Comparison of ENCODE assay signal across 8 cellular contexts in genomic region chr14:102138935-102139247, GRCh38. TPM values are rescaled to one million over a fixed set of nuclear protein-coding genes. Genes with fewer than 3 reads are reported as not detected.
DNase-seq lines count a peak whose midpoint lies in the region; ATAC-seq, FAIRE-seq and TF ChIP-seq lines count a peak whose summit lies in the region.

No MANE protein-coding gene starts in this region.

- TF ChIP-seq RAD21 in K562 (CRISPR knock-in tag; conservative IDR thresholded peaks at IDR 0.05 in 1 of 2, IDR thresholded peaks at IDR 0.05 in 1 of 2), result no peak
- no peak for TF ChIP-seq RAD21 in HepG2 (CRISPR knock-in tag; IDR thresholded peaks at IDR 0.05)

- peak overlapping the region; percentile 64 to 93 for H3K9ac ChIP-seq in K562 (ENCODE audit: insufficient read depth in 1 of 2, low read depth in 2 of 2, low read length in 2 of 2)
- peak overlapping the region; percentile 71 for H3K9ac ChIP-seq in HepG2 (ENCODE audit: insufficient read depth, low read depth, low read length)

- no peak overlapping the region for H3K27ac ChIP-seq in CD4-positive, alpha-beta T cell (ENCODE audit: low read depth, low read length)
- H3K27ac ChIP-seq in HL-60 (replicated peaks) (no peak overlapping the region), K562 (ENCODE audit: extremely low read depth, low read depth, low read length) (peak overlapping the region; percentile 69), HepG2 (ENCODE audit: extremely low read length, insufficient read depth, low read length) (peak overlapping the region; percentile 51), tibial nerve (peak overlapping the region; percentile 81 to 96 (median 94))

- in situ Hi-C loops in K562 (cut with MboI), result no loop called here
- in situ Hi-C loops in HepG2 (cut with HindIII; ENCODE audit: extremely low pct_ligation_motif_present, low pct_unique_long_range_greater_than_20kb), result no loop called here

- BruUV-seq in K562 (replicated peaks; lab: Mats Ljungman, UMichigan), result TSS peak; percentile 66
- BruUV-seq in HepG2 (replicated peaks; lab: Mats Ljungman, UMichigan), result no TSS peak

- H2AFZ ChIP-seq in K562 (ENCODE audit: low read depth, low read length) (peak overlapping the region; percentile 97), HepG2 (ENCODE audit: low read length) (peak overlapping the region; percentile 84)

- H3K4me3 ChIP-seq in HL-60 (replicated peaks; ENCODE audit: insufficient read depth, low read length), result peak overlapping the region; percentile 100
- H3K4me3 ChIP-seq in K562, result peak overlapping the region; percentile 87
- H3K4me3 ChIP-seq in HepG2 (replicated peaks in 1 of 3; ENCODE audit: insufficient read depth in 1 of 3, low read depth in 2 of 3, low read length in 3 of 3), result peak overlapping the region; percentile 78 to 93 (median 92)
- H3K4me3 ChIP-seq in tibial nerve, result peak overlapping the region; percentile 74 to 96 (median 92)

- no peak for TF ChIP-seq CTCF in CD4-positive, alpha-beta T cell (IDR thresholded peaks at IDR 0.05)
- TF ChIP-seq CTCF in HL-60 (IDR thresholded peaks at IDR 0.05; ENCODE audit: insufficient read depth, low read length) (no peak), K562 (IDR thresholded peaks at IDR 0.05 in 2 of 3, conservative IDR thresholded peaks at IDR 0.05 in 1 of 3; ENCODE audit: insufficient read depth in 2 of 3, low read depth in 1 of 3, low read length in 3 of 3) (no peak), HepG2 (CRISPR knock-in tag; IDR thresholded peaks at IDR 0.05) (no peak), tibial nerve (IDR thresholded peaks at IDR 0.05) (no peak)

- no peaks in the 10 kb centered on the region for H3K9me1 ChIP-seq in K562 (ENCODE audit: control insufficient read depth, insufficient read depth, low read length)

- no peaks in the 10 kb centered on the region for H3K27me3 Mint-ChIP-seq in CD4-positive, alpha-beta T cell

- H3K4me2 ChIP-seq in K562 (ENCODE audit: insufficient read depth, low read length), result peak overlapping the region; percentile 89
- peak overlapping the region; percentile 64 for H3K4me2 ChIP-seq in HepG2 (ENCODE audit: low read depth, low read length)

- H3K4me3 Mint-ChIP-seq in CD4-positive, alpha-beta T cell, result peak overlapping the region; percentile 100

- H3K9me3 ChIP-seq in CD4-positive, alpha-beta T cell (ENCODE audit: control insufficient read depth, low read length), result no peaks in the 10 kb centered on the region
- no peaks in the 10 kb centered on the region for H3K9me3 ChIP-seq in K562 (replicated peaks; ENCODE audit: control insufficient read depth, insufficient read depth, low read depth, low read length)
- no peaks in the 10 kb centered on the region for H3K9me3 ChIP-seq in HepG2 (ENCODE audit: low read length)
- no peaks in the 10 kb centered on the region for H3K9me3 ChIP-seq in tibial nerve

- TF ChIP-seq EP300 in K562 (IDR thresholded peaks at IDR 0.05; ENCODE audit: low read length) (no peak), HepG2 (IDR thresholded peaks at IDR 0.05; ENCODE audit: low read depth in 2 of 2, low read length in 2 of 2) (no peak), HepG2 (CRISPR knock-in tag; IDR thresholded peaks at IDR 0.05; ENCODE audit: borderline replicate concordance) (no peak), tibial nerve (IDR thresholded peaks at IDR 0.05) (no peak)

- no peaks in the 10 kb centered on the region for H3K36me3 ChIP-seq in K562 (ENCODE audit: control insufficient read depth, insufficient read depth, low read length)
- H3K36me3 ChIP-seq in HepG2 (replicated peaks in 1 of 2; ENCODE audit: control insufficient read depth in 1 of 2, insufficient read depth in 2 of 2, low read length in 2 of 2), result peaks cover 0 to 8% of the 10 kb centered on the region in 2 experiments; a peak in 1 of 5 replicates
- peaks cover 0 to 18% (median 0%) of the 10 kb centered on the region in 3 donors for H3K36me3 ChIP-seq in tibial nerve

- WGBS in K562 (ENCODE audit: insufficient coverage, low coverage, missing lambda C conversion rate), result 0% methylated on average over 11 of the region's 11 CpGs
- WGBS in HepG2 (ENCODE audit: low lambda C conversion rate), result 2% methylated on average over 11 of the region's 11 CpGs
- 6% methylated on average over 11 of the region's 11 CpGs for WGBS in tibial nerve, 2 donors

- H3K27me3 ChIP-seq in CD4-positive, alpha-beta T cell (ENCODE audit: control insufficient read depth, insufficient read depth, low read length), result no peaks in the 10 kb centered on the region
- H3K27me3 ChIP-seq in HL-60 (ENCODE audit: insufficient read depth, poor library complexity, severe bottlenecking), result no peaks in the 10 kb centered on the region
- H3K27me3 ChIP-seq in K562 (ENCODE audit: control insufficient read depth in 2 of 2, insufficient read depth in 2 of 2, low read length in 2 of 2), result no peaks in the 10 kb centered on the region
- H3K27me3 ChIP-seq in HepG2 (ENCODE audit: control insufficient read depth in 1 of 2, insufficient read depth in 2 of 2, low read length in 2 of 2), result no peaks in the 10 kb centered on the region; a peak in 1 of 5 replicates
- H3K27me3 ChIP-seq in tibial nerve, result no peaks in the 10 kb centered on the region

- H3K79me2 ChIP-seq in K562 (ENCODE audit: control insufficient read depth, insufficient read depth, low read length) (peaks cover 54% of the 10 kb centered on the region), HepG2 (ENCODE audit: insufficient read depth, low read length) (peaks cover 40% of the 10 kb centered on the region)

- peak in 1 of 10 experiments; percentile 1 for DNase-seq in CD4-positive, alpha-beta T cell
- DNase-seq in HL-60 (ENCODE audit: low read depth in 1 of 2, low spot score in 1 of 2) (no peak), K562 (ENCODE audit: extremely low read depth in 1 of 4, low spot score in 3 of 4) (no peak), HepG2 (ENCODE audit: low spot score) (no peak), tibial nerve (ENCODE audit: low spot score in 2 of 2) (no peak), NCI-H1417 (lab: John Stamatoyannopoulos, UW) (no peak)

- POLR2A ChIA-PET in CD4-positive, alpha-beta T cell (lab: Charles Lee), result interaction anchor here (2.6 kb wide), 1 partner anchor 51 kb away, joined by 12 read pairs; the partner anchor contains the start of gene HSP90AA1
- POLR2A ChIA-PET in K562 (lab: Yijun Ruan, JAX), result interaction anchor here (0.6 to 0.7 kb wide), 2 partner anchors 12 to 80 kb away, joined by 3 to 6 read pairs; no protein-coding TSS in a partner anchor
- POLR2A ChIA-PET in HepG2 (lab: Yijun Ruan, JAX), result interaction anchor here (1.5 kb wide), 1 partner anchor 12 kb away, joined by 5 read pairs; no protein-coding TSS in a partner anchor

- H3K27ac Mint-ChIP-seq in CD4-positive, alpha-beta T cell, result peak overlapping the region; percentile 99

- H3K36me3 Mint-ChIP-seq in CD4-positive, alpha-beta T cell (ENCODE audit: low read depth), result peaks cover 21% of the 10 kb centered on the region

- no peak for FAIRE-seq in K562 (lab: Jason Lieb, UNC)
- no peak for FAIRE-seq in HepG2 (lab: Jason Lieb, UNC)

- no peak for ATAC-seq in CD4-positive, alpha-beta T cell (ENCODE audit: poor library complexity)
- ATAC-seq in K562 (peak; percentile 18; the same call in 2 of the 3 replicates), HepG2 (peak; percentile 23; the same call in 2 of the 3 replicates), GM18520 (IDR thresholded peaks at IDR 0.05; ENCODE audit: unreplicated experiment) (no peak), HG02588 (IDR thresholded peaks at IDR 0.05; ENCODE audit: unreplicated experiment) (no peak)

- TF ChIP-seq POLR2A in K562 (conservative IDR thresholded peaks at IDR 0.05), result no peak
- no peak for TF ChIP-seq POLR2A in HepG2 (IDR thresholded peaks at IDR 0.05; ENCODE audit: insufficient read depth in 1 of 2, low read depth in 2 of 2, low read length in 2 of 2)
- no peak for TF ChIP-seq POLR2A in tibial nerve (IDR thresholded peaks at IDR 0.05)

- H3K4me1 ChIP-seq in K562 (replicated peaks in 1 of 2; ENCODE audit: control insufficient read depth in 2 of 2, insufficient read depth in 2 of 2, low read length in 2 of 2) (peaks cover 3 to 12% of the 10 kb centered on the region in 2 experiments; a peak in 3 of 5 replicates), HepG2 (ENCODE audit: insufficient read depth, low read length) (peaks cover 15% of the 10 kb centered on the region), tibial nerve (peaks cover 0 to 31% (median 13%) of the 10 kb centered on the region in 4 donors)

- peaks cover 30% of the 10 kb centered on the region for H3K4me1 Mint-ChIP-seq in CD4-positive, alpha-beta T cell (ENCODE audit: low read depth)

- intact Hi-C loops in CD4-positive, alpha-beta T cell (cut with DNase I, micrococcal nuclease), result loop anchor here (1.0 to 5.0 kb wide), 7 partner anchors 52 to 454 kb away; partner anchors contain the start of genes ANKRD9 (in 1 of the 2), HSP90AA1 (in 1 of the 2), MOK (in 1 of the 2) and RCOR1 (in 1 of the 2)
- intact Hi-C loops in K562 (cut with micrococcal nuclease) (no loop called here), HepG2 (cut with micrococcal nuclease; ENCODE audit: unreplicated experiment) (no loop called here)

- H4K20me1 ChIP-seq in K562 (replicated peaks; ENCODE audit: control insufficient read depth, insufficient read depth, low read length) (peaks cover 10% of the 10 kb centered on the region; the same call in 1 of the 2 replicates), HepG2 (ENCODE audit: insufficient read depth, low read length) (peaks cover 10% of the 10 kb centered on the region; the same call in 1 of the 2 replicates)

- CTCF ChIA-PET in CD4-positive, alpha-beta T cell (lab: Charles Lee), result interaction anchor here (1.8 kb wide), 1 partner anchor 175 kb away, joined by 6 read pairs; no protein-coding TSS in a partner anchor
- CTCF ChIA-PET in K562 (lab: Yijun Ruan, JAX; ENCODE audit: low intra/inter-chr PET ratio), result no interaction called here
- CTCF ChIA-PET in HepG2 (lab: Yijun Ruan, JAX; ENCODE audit: low intra/inter-chr PET ratio, low total read pairs), result no interaction called here

- H3K9me3 Mint-ChIP-seq in CD4-positive, alpha-beta T cell, result no peaks in the 10 kb centered on the region

RNA-seq across cellular contexts. Expression of gene WDR20, which starts 0.8 kb away (rescaled TPM):
- total RNA-seq in CD4-positive, alpha-beta T cell, result 10 to 100 TPM; 40.1 to 41.2 TPM
- total RNA-seq in K562 (2011; cell fraction: chromatin; rRNA removed; ENCODE audit: low replicate concordance), result 40.2 and 51.8 TPM in 2 replicates
- 22.0 and 24.1 TPM in 2 replicates for total RNA-seq in K562 (2011; cell fraction: nucleolus; rRNA removed)
- total RNA-seq in K562 (2011; cell fraction: nucleoplasm; rRNA removed), result 41.4 and 49.4 TPM in 2 replicates
- 8.0 and 9.6 TPM in 2 replicates for total RNA-seq in K562 (2014; rRNA removed)
- 12.1 and 13.9 TPM in 2 replicates for total RNA-seq in K562 (2014; rRNA removed; fragmentation: Illumina TruSeq; extraction: Trizol)
- 14.7 and 15.3 TPM in 2 replicates for total RNA-seq in K562 (2015; rRNA removed; fragmentation: Illumina TruSeq; extraction: Trizol)
- total RNA-seq in K562 (2021), result 13.3 and 16.6 TPM in 2 replicates
- polyA plus RNA-seq in K562 (2011; rRNA removed), result 10.0 and 11.8 TPM in 2 replicates
- polyA plus RNA-seq in K562 (2011; cell fraction: cytosol; rRNA removed), result 8.6 and 8.7 TPM in 2 replicates
- polyA plus RNA-seq in K562 (2011; cell fraction: nucleus; rRNA removed), result 12.1 and 12.4 TPM in 2 replicates
- polyA plus RNA-seq in K562 (2012), result 7.8 and 9.6 TPM in 2 replicates
- polyA plus RNA-seq in K562 (2014; fragmentation: Illumina TruSeq; extraction: Trizol), result 10.2 and 10.5 TPM in 2 replicates
- 10 to 100 TPM in 1 of 2 experiments, 1 to 10 TPM in 1; 7.0 to 12.1 TPM for polyA plus RNA-seq in K562 (2014; fragmentation: Nextera tagmentation; extraction: Ambion mirVana)
- polyA plus RNA-seq in K562 (2014; rRNA removed), result 9.4 and 11.7 TPM in 2 replicates
- 23.3 and 23.9 TPM in 2 replicates for polyA minus RNA-seq in K562 (2011; rRNA and poly(A)+ RNA removed)
- 11.5 and 17.4 TPM in 2 replicates for polyA minus RNA-seq in K562 (2011; cell fraction: cytosol; rRNA and poly(A)+ RNA removed)
- 7.7 and 15.2 TPM in 2 replicates for polyA minus RNA-seq in K562 (2011; cell fraction: nucleus; rRNA and poly(A)+ RNA removed)
- 23.2 and 30.5 TPM in 2 replicates for total RNA-seq in HepG2 (2016; rRNA removed; fragmentation: Illumina TruSeq; extraction: Trizol)
- 24.1 and 25.7 TPM in 2 replicates for total RNA-seq in HepG2 (2016; cell fraction: cytosol; rRNA removed; fragmentation: Illumina TruSeq; extraction: Trizol; ENCODE audit: low read depth)
- total RNA-seq in HepG2 (2016; cell fraction: insoluble cytoplasmic fraction; rRNA removed; fragmentation: Illumina TruSeq; extraction: Trizol), result 25.8 and 28.7 TPM in 2 replicates
- 29.7 and 34.1 TPM in 2 replicates for total RNA-seq in HepG2 (2016; cell fraction: membrane; rRNA removed; fragmentation: Illumina TruSeq; extraction: Trizol)
- total RNA-seq in HepG2 (2016; cell fraction: nucleus; rRNA removed; fragmentation: Illumina TruSeq; extraction: Trizol), result 22.4 and 24.2 TPM in 2 replicates
- 10.4 and 11.6 TPM in 2 replicates for polyA plus RNA-seq in HepG2 (2011; rRNA removed)
- 9.4 and 10.2 TPM in 2 replicates for polyA plus RNA-seq in HepG2 (2011; cell fraction: cytosol; rRNA removed)
- polyA plus RNA-seq in HepG2 (2011; cell fraction: nucleus; rRNA removed), result 11.4 and 12.2 TPM in 2 replicates
- polyA plus RNA-seq in HepG2 (2012), result 10.7 and 12.8 TPM in 2 replicates
- polyA plus RNA-seq in HepG2 (2016; cell fraction: cytosol; fragmentation: Illumina TruSeq; extraction: Trizol; ENCODE audit: low read depth), result 3.0 and 3.7 TPM in 2 replicates
- 25.3 and 26.3 TPM in 2 replicates for polyA plus RNA-seq in HepG2 (2016; cell fraction: insoluble cytoplasmic fraction; fragmentation: Illumina TruSeq; extraction: Trizol; ENCODE audit: low read depth)
- polyA plus RNA-seq in HepG2 (2016; cell fraction: membrane; fragmentation: Illumina TruSeq; extraction: Trizol; ENCODE audit: low read depth), result 7.5 and 8.4 TPM in 2 replicates
- 25.1 and 26.7 TPM in 2 replicates for polyA plus RNA-seq in HepG2 (2016; cell fraction: nucleus; fragmentation: Illumina TruSeq; extraction: Trizol; ENCODE audit: insufficient read depth, low read depth)
- 27.9 and 31.3 TPM in 2 replicates for polyA minus RNA-seq in HepG2 (2011; rRNA and poly(A)+ RNA removed; ENCODE audit: low replicate concordance)
- polyA minus RNA-seq in HepG2 (2011; cell fraction: cytosol; rRNA and poly(A)+ RNA removed), result 14.9 and 18.5 TPM in 2 replicates
- polyA minus RNA-seq in HepG2 (2011; cell fraction: nucleus; rRNA and poly(A)+ RNA removed), result 27.6 and 29.8 TPM in 2 replicates
- 10 to 100 TPM; 15.0 to 26.7 (median 18.3) TPM for total RNA-seq in tibial nerve

RNA-seq across cellular contexts. Expression of gene HSP90AA1, which starts 52.0 kb away (rescaled TPM):
- 100 to 1,000 TPM; 451 to 462 TPM for total RNA-seq in CD4-positive, alpha-beta T cell
- total RNA-seq in K562 (2011; cell fraction: chromatin; rRNA removed; ENCODE audit: low replicate concordance), result 297 and 1,009 TPM in 2 replicates
- total RNA-seq in K562 (2011; cell fraction: nucleolus; rRNA removed), result 170 and 251 TPM in 2 replicates
- total RNA-seq in K562 (2011; cell fraction: nucleoplasm; rRNA removed), result 335 and 379 TPM in 2 replicates
- total RNA-seq in K562 (2014; rRNA removed) (578 and 630 TPM in 2 replicates), K562 (2014; rRNA removed; fragmentation: Illumina TruSeq; extraction: Trizol) (496 and 561 TPM in 2 replicates), K562 (2015; rRNA removed; fragmentation: Illumina TruSeq; extraction: Trizol) (376 and 377 TPM in 2 replicates), K562 (2021) (895 and 957 TPM in 2 replicates), HepG2 (2016; rRNA removed; fragmentation: Illumina TruSeq; extraction: Trizol) (636 and 1,509 TPM in 2 replicates), tibial nerve (100 to 1,000 TPM; 185 to 396 (median 265) TPM)
- polyA plus RNA-seq in K562 (2011; rRNA removed) (1,094 and 1,547 TPM in 2 replicates), K562 (2014; fragmentation: Illumina TruSeq; extraction: Trizol) (1,640 and 1,731 TPM in 2 replicates), K562 (2014; fragmentation: Nextera tagmentation; extraction: Ambion mirVana) (1,000 to 10,000 TPM in 1 of 2 experiments, 100 to 1,000 TPM in 1; 787 to 1,003 TPM), K562 (2014; rRNA removed) (879 and 956 TPM in 2 replicates), HepG2 (2011; rRNA removed) (205 and 262 TPM in 2 replicates)
- polyA plus RNA-seq in K562 (2011; cell fraction: cytosol; rRNA removed), result 239 and 550 TPM in 2 replicates
- polyA plus RNA-seq in K562 (2011; cell fraction: nucleus; rRNA removed), result 154 and 294 TPM in 2 replicates
- 370 and 1,431 TPM in 2 replicates for polyA plus RNA-seq in K562 (2012)
- 1,917 and 1,981 TPM in 2 replicates for polyA minus RNA-seq in K562 (2011; rRNA and poly(A)+ RNA removed)
- 1,324 and 1,529 TPM in 2 replicates for polyA minus RNA-seq in K562 (2011; cell fraction: cytosol; rRNA and poly(A)+ RNA removed)
- polyA minus RNA-seq in K562 (2011; cell fraction: nucleus; rRNA and poly(A)+ RNA removed), result 126 and 337 TPM in 2 replicates
- total RNA-seq in HepG2 (2016; cell fraction: cytosol; rRNA removed; fragmentation: Illumina TruSeq; extraction: Trizol; ENCODE audit: low read depth), result 68.9 and 73.7 TPM in 2 replicates
- 651 and 1,441 TPM in 2 replicates for total RNA-seq in HepG2 (2016; cell fraction: insoluble cytoplasmic fraction; rRNA removed; fragmentation: Illumina TruSeq; extraction: Trizol)
- total RNA-seq in HepG2 (2016; cell fraction: membrane; rRNA removed; fragmentation: Illumina TruSeq; extraction: Trizol), result 133 and 157 TPM in 2 replicates
- total RNA-seq in HepG2 (2016; cell fraction: nucleus; rRNA removed; fragmentation: Illumina TruSeq; extraction: Trizol), result 507 and 548 TPM in 2 replicates
- 127 and 221 TPM in 2 replicates for polyA plus RNA-seq in HepG2 (2011; cell fraction: cytosol; rRNA removed)
- 46.7 and 79.9 TPM in 2 replicates for polyA plus RNA-seq in HepG2 (2011; cell fraction: nucleus; rRNA removed)
- polyA plus RNA-seq in HepG2 (2012), result 319 and 504 TPM in 2 replicates
- polyA plus RNA-seq in HepG2 (2016; cell fraction: cytosol; fragmentation: Illumina TruSeq; extraction: Trizol; ENCODE audit: low read depth), result 49.1 and 55.8 TPM in 2 replicates
- 1,691 and 1,814 TPM in 2 replicates for polyA plus RNA-seq in HepG2 (2016; cell fraction: insoluble cytoplasmic fraction; fragmentation: Illumina TruSeq; extraction: Trizol; ENCODE audit: low read depth)
- polyA plus RNA-seq in HepG2 (2016; cell fraction: membrane; fragmentation: Illumina TruSeq; extraction: Trizol; ENCODE audit: low read depth), result 108 and 125 TPM in 2 replicates
- polyA plus RNA-seq in HepG2 (2016; cell fraction: nucleus; fragmentation: Illumina TruSeq; extraction: Trizol; ENCODE audit: insufficient read depth, low read depth), result 669 and 675 TPM in 2 replicates
- polyA minus RNA-seq in HepG2 (2011; rRNA and poly(A)+ RNA removed; ENCODE audit: low replicate concordance), result 117 and 458 TPM in 2 replicates
- 494 and 532 TPM in 2 replicates for polyA minus RNA-seq in HepG2 (2011; cell fraction: cytosol; rRNA and poly(A)+ RNA removed)
- polyA minus RNA-seq in HepG2 (2011; cell fraction: nucleus; rRNA and poly(A)+ RNA removed), result 134 and 221 TPM in 2 replicates

Comparison
In these comparisons a context has a peak if more than half of its experiments do, and no peak if none do; other contexts are left out.
1. ATAC-seq: peak in K562 (single experiment) and HepG2 (single experiment); none in CD4-positive, alpha-beta T cell (single experiment), GM18520 (single experiment) and HG02588 (single experiment).
2. H3K27ac ChIP-seq: peak in K562 (single experiment), HepG2 (single experiment) and tibial nerve (4 of 4); none in CD4-positive, alpha-beta T cell (single experiment) and HL-60 (single experiment).
3. intact Hi-C loops: an anchor here in CD4-positive, alpha-beta T cell (1.0 to 5.0 kb wide); none called in K562 and HepG2.
4. Peak in every context shown above with its lines, with median percentiles within 50 percentile points of each other: H3K4me3 ChIP-seq.